ENCODE assay signal across 12 cellular contexts in the genomic region with DNA sequence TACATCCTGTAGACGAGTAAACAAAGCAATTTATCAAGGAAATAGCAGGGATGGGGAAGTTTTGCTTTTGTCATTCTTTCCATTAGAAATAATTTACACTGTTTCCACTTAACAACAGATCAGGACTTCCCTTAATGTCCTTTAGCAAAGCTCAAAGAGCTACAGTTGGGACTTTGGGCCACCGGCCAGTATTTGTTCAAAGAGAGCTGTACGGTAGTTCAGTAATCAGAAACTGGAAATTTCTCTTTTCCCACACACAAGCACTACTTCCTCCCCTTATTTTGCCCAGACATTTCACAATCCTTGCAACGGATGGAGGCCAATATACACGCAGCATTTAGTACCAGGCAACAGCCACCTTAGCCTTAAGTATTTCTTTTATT. TPM values are rescaled to one million over a fixed set of nuclear protein-coding genes. Genes with fewer than 3 reads are reported as not detected.
A peak's percentile ranks its signal among the peaks of the same experiment; 100 is the strongest.
DNase-seq lines count a peak whose midpoint lies in the region; ATAC-seq and TF ChIP-seq lines count a peak whose summit lies in the region.
"Had no signal": no experiment of that assay in that cellular context is flagged by ENCODE, and none has a peak within 500 bp of the region (broad histone marks: within the 10 kb centered on the region; RNA-seq: fewer than 3 reads in every experiment).

No MANE protein-coding gene starts in this region.

- TF ChIP-seq CTCF in WERI-Rb-1 (IDR thresholded peaks at IDR 0.05; ENCODE audit: low read depth, low read length), result no peak

- H3K9me3 Mint-ChIP-seq in activated T-helper 17 cell treated with anti-CD3 and anti-CD28 coated beads, Interleukin-2, amount 50 U/mL, for 72 hours, result no peaks in the 10 kb centered on the region
- H3K9me3 Mint-ChIP-seq: activated naive CD4-positive, alpha-beta T cell treated with anti-CD3 and anti-CD28 coated beads, Interleukin-2, amount 50 U/mL, for 72 hours; natural killer cell had no signal

- DNase-seq in AG08395 (ENCODE audit: low spot score) (peak; percentile 24), NCI-H2196 treated with DMSO at 0.1 percent for 48 hours (lab: John Stamatoyannopoulos, UW; ENCODE audit: unreplicated experiment) (peak; percentile 43), mucosa of gallbladder (ENCODE audit: low spot score) (peak; percentile 76), T-helper 9 cell (no peak), WERI-Rb-1 (no peak)
- DNase-seq: natural killer cell, NCI-H510A treated with DMSO at 0.1 percent for 48 hours had no signal

- no peak overlapping the region for H3K27ac ChIP-seq in WERI-Rb-1
- H3K27ac ChIP-seq: C4-2B had no signal

- peak overlapping the region; percentile 20 for H3K4me3 ChIP-seq in endocrine pancreas (ENCODE audit: control insufficient read depth, insufficient read depth, low read length)
- no peak overlapping the region for H3K4me3 ChIP-seq in WERI-Rb-1 (ENCODE audit: low read depth, low read length)

- no peaks in the 10 kb centered on the region for H3K36me3 Mint-ChIP-seq in activated T-helper 17 cell treated with anti-CD3 and anti-CD28 coated beads, Interleukin-2, amount 50 U/mL, for 72 hours (ENCODE audit: low read depth)
- H3K36me3 Mint-ChIP-seq: activated naive CD4-positive, alpha-beta T cell treated with anti-CD3 and anti-CD28 coated beads, Interleukin-2, amount 50 U/mL, for 72 hours; natural killer cell had no signal

- H3K9ac ChIP-seq in endocrine pancreas (ENCODE audit: control insufficient read depth, insufficient read depth, low read length), result no peak overlapping the region

- no peaks in the 10 kb centered on the region for H3K9me3 ChIP-seq in endocrine pancreas (ENCODE audit: control insufficient read depth, low read length)
- H3K9me3 ChIP-seq in WERI-Rb-1 (ENCODE audit: severe bottlenecking), result no peaks in the 10 kb centered on the region

- H3K36me3 ChIP-seq in endocrine pancreas (ENCODE audit: control insufficient read depth, insufficient read depth, low read length) (no peaks in the 10 kb centered on the region), WERI-Rb-1 (no peaks in the 10 kb centered on the region)

- H3K4me1 Mint-ChIP-seq in activated T-helper 17 cell treated with anti-CD3 and anti-CD28 coated beads, Interleukin-2, amount 50 U/mL, for 72 hours, result peaks cover 17% of the 10 kb centered on the region
- H3K4me1 Mint-ChIP-seq: natural killer cell had no signal

- H3K4me1 ChIP-seq in endocrine pancreas (ENCODE audit: control insufficient read depth, insufficient read depth, low read length), result peaks cover 10% of the 10 kb centered on the region

- no peak overlapping the region for H3K27ac Mint-ChIP-seq in activated T-helper 17 cell treated with anti-CD3 and anti-CD28 coated beads, Interleukin-2, amount 50 U/mL, for 72 hours
- H3K27ac Mint-ChIP-seq: activated naive CD4-positive, alpha-beta T cell treated with anti-CD3 and anti-CD28 coated beads, Interleukin-2, amount 50 U/mL, for 72 hours; natural killer cell had no signal

- ATAC-seq in activated T-helper 17 cell treated with anti-CD3 and anti-CD28 coated beads, Interleukin-2, amount 50 U/mL, for 72 hours (replicated peaks), result no peak
- no peak for ATAC-seq in HG03432 (IDR thresholded peaks at IDR 0.05; ENCODE audit: unreplicated experiment)
- ATAC-seq: natural killer cell had no signal

- no peak overlapping the region for H3K4me3 Mint-ChIP-seq in activated T-helper 17 cell treated with anti-CD3 and anti-CD28 coated beads, Interleukin-2, amount 50 U/mL, for 72 hours
- H3K4me3 Mint-ChIP-seq: natural killer cell had no signal

- H3K27me3 ChIP-seq in endocrine pancreas (ENCODE audit: control insufficient read depth, insufficient read depth, low read length), result no peaks in the 10 kb centered on the region
- no peaks in the 10 kb centered on the region for H3K27me3 ChIP-seq in WERI-Rb-1 (ENCODE audit: insufficient read depth, low read depth, severe bottlenecking)

- peaks cover 3% of the 10 kb centered on the region for H3K27me3 Mint-ChIP-seq in activated T-helper 17 cell treated with anti-CD3 and anti-CD28 coated beads, Interleukin-2, amount 50 U/mL, for 72 hours

RNA-seq across cellular contexts. Expression of a gene that starts 12.1 kb away (rescaled TPM):
- total RNA-seq in mucosa of gallbladder, result 32.3 TPM
- 1 to 10 TPM; 6.2 to 8.2 TPM for total RNA-seq in activated T-helper 17 cell treated with anti-CD3 and anti-CD28 coated beads, Interleukin-2, amount 50 U/mL, for 72 hours

RNA-seq across cellular contexts. Expression of a gene that starts 41.9 kb away (rescaled TPM):
- 18.0 TPM for total RNA-seq in mucosa of gallbladder
- total RNA-seq in activated T-helper 17 cell treated with anti-CD3 and anti-CD28 coated beads, Interleukin-2, amount 50 U/mL, for 72 hours, result 10 to 100 TPM; 39.5 to 44.1 TPM

Comparison
In these comparisons a context has a peak if more than half of its experiments do, and no peak if none do; other contexts are left out.
1. DNase-seq: peak in AG08395 (single experiment), NCI-H2196 treated with DMSO at 0.1 percent for 48 hours (single experiment) and mucosa of gallbladder (single experiment); none in T-helper 9 cell (single experiment) and WERI-Rb-1 (single experiment).